Comparison of ENCODE assay signal across 27 cellular contexts in the genomic region with DNA sequence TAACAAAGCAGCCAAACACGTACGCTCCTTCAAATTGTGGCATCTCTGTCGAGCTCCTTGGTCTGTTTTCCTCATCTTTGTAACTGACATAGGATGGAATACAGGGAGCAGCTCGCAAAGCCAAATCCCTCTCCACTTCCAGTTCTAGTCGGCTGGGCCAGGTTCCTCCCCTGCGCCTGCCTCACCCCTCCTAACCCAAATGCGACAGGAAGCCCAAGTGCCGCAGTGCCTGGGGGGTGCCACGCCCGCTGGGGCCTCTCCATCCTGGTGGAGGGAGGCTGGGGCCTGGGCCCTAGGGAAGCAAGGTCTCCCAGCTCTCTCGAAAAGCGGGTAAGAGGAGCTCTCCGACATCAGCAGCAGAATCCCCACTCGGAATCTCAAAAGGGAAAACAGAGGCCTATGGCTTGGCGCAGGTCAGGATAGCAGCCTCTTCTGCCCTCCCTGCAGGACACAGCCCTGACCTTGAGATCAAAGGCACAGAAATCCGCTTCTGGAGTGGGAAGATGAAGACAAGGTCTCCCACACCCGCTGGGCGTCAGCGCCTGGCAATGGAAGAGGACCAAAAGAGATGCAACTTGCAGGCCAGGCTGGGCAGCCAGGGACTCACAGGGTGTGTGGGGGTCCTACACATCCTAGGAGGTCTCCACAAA.
DNase-seq lines count a peak whose midpoint lies in the region; ATAC-seq and TF ChIP-seq lines count a peak whose summit lies in the region.
"Had no signal": no experiment of that assay in that cellular context is flagged by ENCODE, and none has a peak within 500 bp of the region (broad histone marks: within the 10 kb centered on the region; RNA-seq: fewer than 3 reads in every experiment).

No MANE protein-coding gene starts in this region.

- dilution Hi-C loops in mammary epithelial cell (cut with HindIII; ENCODE audit: low sequenced_read_pairs) = no loop called here

- H3K4me1 ChIP-seq in HUES64 (ENCODE audit: insufficient read depth, low read length) = peaks cover 53% of the 10 kb centered on the region
- H3K4me1 ChIP-seq in mammary epithelial cell (ENCODE audit: insufficient read depth, low read length) = peaks cover 7% of the 10 kb centered on the region
- H3K4me1 ChIP-seq: foreskin keratinocyte had no signal

- no peak for TF ChIP-seq CTCF in mammary epithelial cell (conservative IDR thresholded peaks at IDR 0.05 in 1 of 2, IDR thresholded peaks at IDR 0.05 in 1 of 2; ENCODE audit: extremely low read depth in 1 of 2, insufficient read depth in 1 of 2, low read depth in 1 of 2, low read length in 2 of 2)

- intact Hi-C loops in left cardiac atrium (cut with DNase I) (no loop called here), mammary epithelial cell (cut with micrococcal nuclease) (no loop called here)

- H3K27ac ChIP-seq in HUES64 (ENCODE audit: low read depth, low read length) (no peak overlapping the region; the same call in 1 of the 2 replicates), mammary epithelial cell (ENCODE audit: insufficient read depth, low read depth, low read length) (no peak overlapping the region)
- H3K27ac ChIP-seq: esophagus squamous epithelium, foreskin keratinocyte, heart left ventricle, RWPE1, stomach, thyroid gland had no signal

- H3K9me3 ChIP-seq in HUES64 (ENCODE audit: insufficient read depth, low read depth, low read length) (no peaks in the 10 kb centered on the region), mammary epithelial cell (replicated peaks; ENCODE audit: insufficient read depth, low read length) (no peaks in the 10 kb centered on the region)
- H3K9me3 ChIP-seq: esophagus squamous epithelium, heart left ventricle, stomach, thyroid gland had no signal

- no peak overlapping the region for H2AFZ ChIP-seq in mammary epithelial cell (ENCODE audit: low read depth, low read length)

- ATAC-seq in left cardiac atrium (no peak), HG03354 (IDR thresholded peaks at IDR 0.05; ENCODE audit: poor library complexity, severe bottlenecking, unreplicated experiment) (no peak)
- ATAC-seq: CD8-positive, alpha-beta T cell; foreskin keratinocyte; heart left ventricle; left colon; right cardiac atrium had no signal

- CTCF ChIA-PET in mammary epithelial cell (lab: Charles Lee; ENCODE audit: low non-redundant PET) = no interaction called here

- H3K4me3 ChIP-seq in HUES64 (ENCODE audit: low read length) (peak overlapping the region; percentile 66), iPS-11a (ENCODE audit: low read depth, low read length) (peak overlapping the region; percentile 72), mammary epithelial cell (replicated peaks in 1 of 3; ENCODE audit: insufficient read depth in 1 of 3, low read depth in 2 of 3, low read length in 3 of 3) (no peak overlapping the region)
- H3K4me3 ChIP-seq: esophagus squamous epithelium, heart left ventricle, thyroid gland had no signal

- H3K4me2 ChIP-seq in mammary epithelial cell (ENCODE audit: insufficient read depth, low read depth, low read length) = no peak overlapping the region

- H3K36me3 ChIP-seq in HUES64 (ENCODE audit: insufficient read depth, low read length) (no peaks in the 10 kb centered on the region), mammary epithelial cell (ENCODE audit: insufficient read depth, low read length) (no peaks in the 10 kb centered on the region)
- H3K36me3 ChIP-seq: esophagus squamous epithelium, heart left ventricle, stomach, thyroid gland had no signal

- peaks cover 62% of the 10 kb centered on the region for H3K79me2 ChIP-seq in mammary epithelial cell (ENCODE audit: insufficient read depth, low read length)

- in situ Hi-C loops in mammary epithelial cell (cut with MboI; ENCODE audit: low sequenced_read_pairs in 2 of 2) = no loop called here

- no TSS peak for BruUV-seq in mammary epithelial cell (replicated peaks; lab: Mats Ljungman, UMichigan)

- 6% methylated on average over 19 of the region's 19 CpGs for WGBS in HUES64
- WGBS in mammary epithelial cell (ENCODE audit: low coverage, missing lambda C conversion rate) = 96% methylated on average over 18 of the region's 19 CpGs

- H3K27me3 ChIP-seq in HUES64 (ENCODE audit: insufficient read depth, low read length) (peaks cover 94% of the 10 kb centered on the region), mammary epithelial cell (ENCODE audit: insufficient read depth, low read length) (peaks cover 12% of the 10 kb centered on the region)

- H3K9ac ChIP-seq in HUES64 (ENCODE audit: low read depth, low read length) = no peak overlapping the region
- H3K9ac ChIP-seq in mammary epithelial cell (ENCODE audit: insufficient read depth, low read length) = no peak overlapping the region

- peak; percentile 29 to 30 for DNase-seq in activated T-cell treated with anti-CD3 and anti-CD28 coated beads, Interleukin-2, amount 50 U/mL, for 48 hours
- no peak for DNase-seq in activated T-cell treated with anti-CD3 and anti-CD28 coated beads for 4 hours
- peak; percentile 60 for DNase-seq in retina
- no peak for DNase-seq in left cardiac atrium
- no peak for DNase-seq in mammary epithelial cell
- DNase-seq: activated CD4-positive, alpha-beta memory T cell treated with anti-CD3 and anti-CD28 coated beads for 36 hours; activated CD4-positive, CD25-positive, alpha-beta regulatory T cell treated with anti-CD3 and anti-CD28 coated beads, Interleukin-2, amount 50 U/mL, for 72 hours; activated naive CD4-positive, alpha-beta T cell treated with Interleukin-2 at 50 U/mL for 16 hours; AML-193; amniotic stem cell; CD8-positive, alpha-beta T cell; esophagus squamous epithelium; foreskin keratinocyte; heart left ventricle; left colon; mesenchymal stem cell; NCI-H146; NCI-H2171; right cardiac atrium; stimulated activated CD4-positive, alpha-beta T cell treated with anti-CD3 and anti-CD28 coated beads, Interleukin-12 subunit alpha, Interleukin-12 subunit beta, amount 100 ng/mL, for 4 hours; stimulated activated CD4-positive, alpha-beta T cell treated with anti-CD3 and anti-CD28 coated beads, Interleukin-2, amount 100 ng/mL, for 48 hours; stomach; thyroid gland had no signal

- peaks cover 1% of the 10 kb centered on the region for H4K20me1 ChIP-seq in mammary epithelial cell (ENCODE audit: insufficient read depth, low read length)

Comparison
In these comparisons a context has a peak if more than half of its experiments do, and no peak if none do; other contexts are left out.
1. DNase-seq: peak in activated T-cell treated with anti-CD3 and anti-CD28 coated beads, Interleukin-2, amount 50 U/mL, for 48 hours (2 of 2) and retina (single experiment); none in activated T-cell treated with anti-CD3 and anti-CD28 coated beads for 4 hours (single experiment), left cardiac atrium (single experiment) and mammary epithelial cell (single experiment).
2. H3K4me3 ChIP-seq: peak in HUES64 (single experiment) and iPS-11a (single experiment); none in mammary epithelial cell (0 of 3).